Comparison of ENCODE assay signal across 2 cellular contexts in genomic region chr3:128081846-128082245, GRCh38.
TF ChIP-seq lines count a peak whose summit lies in the region.

No MANE protein-coding gene starts in this region.

TF ChIP-seq in HEK293T, 16 proteins besides CTCF, POLR2A, EP300 and RAD21 (continued from another document):
- TF ChIP-seq BHLHE40 (IDR thresholded peaks at IDR 0.05; ENCODE audit: borderline replicate concordance) (no peak), SP1 (IDR thresholded peaks at IDR 0.05) (no peak), NFRKB (IDR thresholded peaks at IDR 0.05) (no peak)
TF ChIP-seq in HEK293T: peak in this region for 0.

TF ChIP-seq in WTC11, 78 proteins besides CTCF, POLR2A, EP300 and RAD21 (continued from another document):
- TF ChIP-seq, protein P1, sequence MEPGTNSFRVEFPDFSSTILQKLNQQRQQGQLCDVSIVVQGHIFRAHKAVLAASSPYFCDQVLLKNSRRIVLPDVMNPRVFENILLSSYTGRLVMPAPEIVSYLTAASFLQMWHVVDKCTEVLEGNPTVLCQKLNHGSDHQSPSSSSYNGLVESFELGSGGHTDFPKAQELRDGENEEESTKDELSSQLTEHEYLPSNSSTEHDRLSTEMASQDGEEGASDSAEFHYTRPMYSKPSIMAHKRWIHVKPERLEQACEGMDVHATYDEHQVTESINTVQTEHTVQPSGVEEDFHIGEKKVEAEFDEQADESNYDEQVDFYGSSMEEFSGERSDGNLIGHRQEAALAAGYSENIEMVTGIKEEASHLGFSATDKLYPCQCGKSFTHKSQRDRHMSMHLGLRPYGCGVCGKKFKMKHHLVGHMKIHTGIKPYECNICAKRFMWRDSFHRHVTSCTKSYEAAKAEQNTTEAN (CRISPR knock-in tag; IDR thresholded peaks at IDR 0.05), result no peak
- no peak for TF ChIP-seq CBFB (CRISPR knock-in tag; IDR thresholded peaks at IDR 0.05; ENCODE audit: low read depth)
- no peak for TF ChIP-seq ESRRA (CRISPR knock-in tag; IDR thresholded peaks at IDR 0.05; ENCODE audit: borderline replicate concordance)
- TF ChIP-seq, protein P2, sequence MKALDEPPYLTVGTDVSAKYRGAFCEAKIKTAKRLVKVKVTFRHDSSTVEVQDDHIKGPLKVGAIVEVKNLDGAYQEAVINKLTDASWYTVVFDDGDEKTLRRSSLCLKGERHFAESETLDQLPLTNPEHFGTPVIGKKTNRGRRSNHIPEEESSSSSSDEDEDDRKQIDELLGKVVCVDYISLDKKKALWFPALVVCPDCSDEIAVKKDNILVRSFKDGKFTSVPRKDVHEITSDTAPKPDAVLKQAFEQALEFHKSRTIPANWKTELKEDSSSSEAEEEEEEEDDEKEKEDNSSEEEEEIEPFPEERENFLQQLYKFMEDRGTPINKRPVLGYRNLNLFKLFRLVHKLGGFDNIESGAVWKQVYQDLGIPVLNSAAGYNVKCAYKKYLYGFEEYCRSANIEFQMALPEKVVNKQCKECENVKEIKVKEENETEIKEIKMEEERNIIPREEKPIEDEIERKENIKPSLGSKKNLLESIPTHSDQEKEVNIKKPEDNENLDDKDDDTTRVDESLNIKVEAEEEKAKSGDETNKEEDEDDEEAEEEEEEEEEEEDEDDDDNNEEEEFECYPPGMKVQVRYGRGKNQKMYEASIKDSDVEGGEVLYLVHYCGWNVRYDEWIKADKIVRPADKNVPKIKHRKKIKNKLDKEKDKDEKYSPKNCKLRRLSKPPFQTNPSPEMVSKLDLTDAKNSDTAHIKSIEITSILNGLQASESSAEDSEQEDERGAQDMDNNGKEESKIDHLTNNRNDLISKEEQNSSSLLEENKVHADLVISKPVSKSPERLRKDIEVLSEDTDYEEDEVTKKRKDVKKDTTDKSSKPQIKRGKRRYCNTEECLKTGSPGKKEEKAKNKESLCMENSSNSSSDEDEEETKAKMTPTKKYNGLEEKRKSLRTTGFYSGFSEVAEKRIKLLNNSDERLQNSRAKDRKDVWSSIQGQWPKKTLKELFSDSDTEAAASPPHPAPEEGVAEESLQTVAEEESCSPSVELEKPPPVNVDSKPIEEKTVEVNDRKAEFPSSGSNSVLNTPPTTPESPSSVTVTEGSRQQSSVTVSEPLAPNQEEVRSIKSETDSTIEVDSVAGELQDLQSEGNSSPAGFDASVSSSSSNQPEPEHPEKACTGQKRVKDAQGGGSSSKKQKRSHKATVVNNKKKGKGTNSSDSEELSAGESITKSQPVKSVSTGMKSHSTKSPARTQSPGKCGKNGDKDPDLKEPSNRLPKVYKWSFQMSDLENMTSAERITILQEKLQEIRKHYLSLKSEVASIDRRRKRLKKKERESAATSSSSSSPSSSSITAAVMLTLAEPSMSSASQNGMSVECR (CRISPR knock-in tag; IDR thresholded peaks at IDR 0.05; ENCODE audit: borderline replicate concordance), result no peak
- TF ChIP-seq, protein P3, sequence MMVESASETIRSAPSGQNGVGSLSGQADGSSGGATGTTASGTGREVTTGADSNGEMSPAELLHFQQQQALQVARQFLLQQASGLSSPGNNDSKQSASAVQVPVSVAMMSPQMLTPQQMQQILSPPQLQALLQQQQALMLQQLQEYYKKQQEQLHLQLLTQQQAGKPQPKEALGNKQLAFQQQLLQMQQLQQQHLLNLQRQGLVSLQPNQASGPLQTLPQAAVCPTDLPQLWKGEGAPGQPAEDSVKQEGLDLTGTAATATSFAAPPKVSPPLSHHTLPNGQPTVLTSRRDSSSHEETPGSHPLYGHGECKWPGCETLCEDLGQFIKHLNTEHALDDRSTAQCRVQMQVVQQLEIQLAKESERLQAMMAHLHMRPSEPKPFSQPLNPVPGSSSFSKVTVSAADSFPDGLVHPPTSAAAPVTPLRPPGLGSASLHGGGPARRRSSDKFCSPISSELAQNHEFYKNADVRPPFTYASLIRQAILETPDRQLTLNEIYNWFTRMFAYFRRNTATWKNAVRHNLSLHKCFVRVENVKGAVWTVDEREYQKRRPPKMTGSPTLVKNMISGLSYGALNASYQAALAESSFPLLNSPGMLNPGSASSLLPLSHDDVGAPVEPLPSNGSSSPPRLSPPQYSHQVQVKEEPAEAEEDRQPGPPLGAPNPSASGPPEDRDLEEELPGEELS (CRISPR knock-in tag; IDR thresholded peaks at IDR 0.05), result no peak
- TF ChIP-seq NR1H2 (CRISPR knock-in tag; IDR thresholded peaks at IDR 0.05), result no peak
- TF ChIP-seq, protein P4, sequence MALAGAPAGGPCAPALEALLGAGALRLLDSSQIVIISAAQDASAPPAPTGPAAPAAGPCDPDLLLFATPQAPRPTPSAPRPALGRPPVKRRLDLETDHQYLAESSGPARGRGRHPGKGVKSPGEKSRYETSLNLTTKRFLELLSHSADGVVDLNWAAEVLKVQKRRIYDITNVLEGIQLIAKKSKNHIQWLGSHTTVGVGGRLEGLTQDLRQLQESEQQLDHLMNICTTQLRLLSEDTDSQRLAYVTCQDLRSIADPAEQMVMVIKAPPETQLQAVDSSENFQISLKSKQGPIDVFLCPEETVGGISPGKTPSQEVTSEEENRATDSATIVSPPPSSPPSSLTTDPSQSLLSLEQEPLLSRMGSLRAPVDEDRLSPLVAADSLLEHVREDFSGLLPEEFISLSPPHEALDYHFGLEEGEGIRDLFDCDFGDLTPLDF (CRISPR knock-in tag; IDR thresholded peaks at IDR 0.05), result no peak
- no peak for TF ChIP-seq ZNF396 (CRISPR knock-in tag; IDR thresholded peaks at IDR 0.05; ENCODE audit: borderline replicate concordance)
- TF ChIP-seq ZNF671 (CRISPR knock-in tag; IDR thresholded peaks at IDR 0.05), result no peak
- TF ChIP-seq TP53 (CRISPR knock-in tag; IDR thresholded peaks at IDR 0.05), result no peak
- TF ChIP-seq MXD4 (CRISPR knock-in tag; IDR thresholded peaks at IDR 0.05; ENCODE audit: borderline replicate concordance), result no peak
